In the genomic region with DNA sequence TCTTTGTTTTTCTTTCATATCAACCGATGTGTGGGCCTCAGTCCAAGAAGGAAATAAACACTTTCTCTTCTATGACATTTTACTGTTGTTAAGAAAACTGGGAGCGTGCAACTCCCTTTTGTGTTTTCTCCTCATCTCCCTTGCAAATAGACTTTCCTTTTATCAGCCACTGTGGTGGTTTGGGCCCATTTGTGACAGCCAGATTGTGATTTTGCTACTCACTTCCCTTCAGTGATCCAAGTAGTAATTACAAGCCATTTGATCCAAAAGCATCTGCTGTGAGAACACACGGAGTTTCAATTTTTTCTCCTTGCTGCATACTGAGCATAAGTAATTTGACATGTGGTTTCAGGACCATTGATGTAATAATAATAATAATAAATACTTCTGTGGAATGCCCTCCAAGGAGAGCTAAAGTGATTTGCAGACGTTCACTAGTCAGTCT, we compare ENCODE assay signal across 7 cellular contexts.
A peak's percentile ranks its signal among the peaks of the same experiment; 100 is the strongest.
DNase-seq lines count a peak whose midpoint lies in the region; ATAC-seq lines count a peak whose summit lies in the region.

No MANE protein-coding gene starts in this region.

- H3K79me1 ChIP-seq in trophoblast cell (ENCODE audit: low read length): no peaks in the 10 kb centered on the region

- H2AFZ ChIP-seq in trophoblast cell (ENCODE audit: insufficient read depth, low read length, poor library complexity): no peak overlapping the region

- H3K18ac ChIP-seq in trophoblast cell (ENCODE audit: low read length): no peak overlapping the region

- H4K91ac ChIP-seq in trophoblast cell (ENCODE audit: low read depth, low read length): no peak overlapping the region

- no CpG with 5 or more reads among the region's 4 CpGs for WGBS in trophoblast cell (ENCODE audit: extremely low coverage, insufficient coverage, insufficient read length)

- H2BK12ac ChIP-seq in trophoblast cell (ENCODE audit: low read length): no peak overlapping the region

- no peaks in the 10 kb centered on the region for H3K9me3 ChIP-seq in trophoblast cell (ENCODE audit: insufficient read depth, low read depth, low read length)

- H3K79me2 ChIP-seq in trophoblast cell (ENCODE audit: control insufficient read depth, insufficient read depth, low read length, poor library complexity): no peaks in the 10 kb centered on the region

- peak; percentile 82 for DNase-seq in astrocyte of the hippocampus (ENCODE audit: low read depth, low spot score)
- no peak for DNase-seq in trophoblast cell
- DNase-seq in posterior vena cava (ENCODE audit: low spot score): no peak
- no peak for DNase-seq in HUDEP-2 (lab: John Stamatoyannopoulos, UW; ENCODE audit: unreplicated experiment in 76 of 76)
- no peak for DNase-seq in NOMO-1 treated with DMSO at 0.1 percent for 48 hours (lab: John Stamatoyannopoulos, UW; ENCODE audit: unreplicated experiment)

- no peak overlapping the region for H4K12ac ChIP-seq in trophoblast cell (ENCODE audit: low read depth, low read length)

- H3K4ac ChIP-seq in trophoblast cell (ENCODE audit: low read depth, low read length): no peak overlapping the region

- peak overlapping the region; percentile 63 for H3K23ac ChIP-seq in trophoblast cell (ENCODE audit: low read length)

- no peak overlapping the region for H3K4me2 ChIP-seq in trophoblast cell (ENCODE audit: low read length)

- H3K9ac ChIP-seq in trophoblast cell (ENCODE audit: low read length): no peak overlapping the region

- no peak overlapping the region for H2BK120ac ChIP-seq in trophoblast cell (ENCODE audit: insufficient read depth, low read length, poor library complexity)

- H3K14ac ChIP-seq in trophoblast cell (ENCODE audit: low read length): no peak overlapping the region

- H3K27me3 ChIP-seq in trophoblast cell (ENCODE audit: insufficient read depth, low read length): no peaks in the 10 kb centered on the region

- intact Hi-C loops in posterior vena cava (cut with DNase I): loop anchor here (5.0 to 10.0 kb wide), 2 partner anchors 244 to 307 kb away; no protein-coding TSS in a partner anchor

- no peak overlapping the region for H3K4me3 ChIP-seq in trophoblast cell (ENCODE audit: low read depth, low read length)

- ATAC-seq in GM19452 (IDR thresholded peaks at IDR 0.05; ENCODE audit: unreplicated experiment): peak; percentile 4
- ATAC-seq in HG03520 (IDR thresholded peaks at IDR 0.05; ENCODE audit: unreplicated experiment): peak; percentile 1

- no peaks in the 10 kb centered on the region for H3K36me3 ChIP-seq in trophoblast cell (ENCODE audit: control insufficient read depth in 1 of 2, insufficient read depth in 2 of 2, low read length in 2 of 2)

- no peak overlapping the region for H2AK5ac ChIP-seq in trophoblast cell (ENCODE audit: low read length)

- no peak overlapping the region for H3K27ac ChIP-seq in trophoblast cell (ENCODE audit: low read depth, low read length)

- no peaks in the 10 kb centered on the region for H3K4me1 ChIP-seq in trophoblast cell (ENCODE audit: control insufficient read depth in 1 of 2, insufficient read depth in 2 of 2, low read length in 2 of 2)

- no peak overlapping the region for H2BK5ac ChIP-seq in trophoblast cell (ENCODE audit: low read depth, low read length, poor library complexity)

- H4K8ac ChIP-seq in trophoblast cell (ENCODE audit: low read depth, low read length): no peak overlapping the region
